ENCODE assay signal across 34 cellular contexts in the genomic region with DNA sequence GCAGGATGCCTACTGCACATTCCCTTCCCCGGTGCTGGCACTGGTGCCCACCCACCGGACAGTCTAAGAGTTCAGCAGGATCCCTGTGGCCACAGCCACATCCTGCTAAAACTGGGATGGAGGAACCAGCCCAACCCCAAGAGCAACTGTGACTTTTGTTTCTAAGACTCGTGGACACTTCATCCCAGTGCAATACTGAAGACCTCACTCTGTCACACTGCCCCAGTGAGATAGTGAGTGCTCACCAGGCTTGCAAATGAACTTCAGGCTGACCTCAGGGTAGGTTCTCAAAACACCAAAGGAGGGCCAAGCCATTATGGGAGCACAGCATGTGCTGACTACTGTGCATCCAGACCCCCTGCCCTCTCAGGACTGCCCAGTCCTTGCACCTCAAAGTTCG. TPM values are rescaled to one million over a fixed set of nuclear protein-coding genes. Genes with fewer than 3 reads are reported as not detected.
"Had no signal": no experiment of that assay in that cellular context is flagged by ENCODE, and none has a peak within 500 bp of the region (broad histone marks: within the 10 kb centered on the region; RNA-seq: fewer than 3 reads in every experiment).

No MANE protein-coding gene starts in this region.

- H3K4me1 ChIP-seq: ascending aorta had no signal

- H3K36me3 ChIP-seq: ascending aorta, cardiac muscle cell had no signal

- H3K4me3 ChIP-seq: ascending aorta, cardiac muscle cell had no signal

- DNase-seq: activated B cell treated with CpG ODN at 0.5 μM for 24 hours; activated CD4-positive, alpha-beta memory T cell treated with anti-CD3 and anti-CD28 coated beads, Interleukin-2, amount 10 ng/mL, durations not matched to agents 7 days and 5 days; activated CD4-positive, alpha-beta T cell treated with anti-CD3 and anti-CD28 coated beads for 48 hours; activated CD4-positive, alpha-beta T cell treated with anti-CD3 and anti-CD28 coated beads, Interleukin-2, amount 10 ng/mL, durations not matched to agents 7 days and 5 days; activated CD4-positive, alpha-beta T cell treated with anti-CD3 and anti-CD28 coated beads, Interleukin-2, amount 50 U/mL, for 48 hours; activated CD4-positive, CD25-positive, alpha-beta regulatory T cell treated with anti-CD3 and anti-CD28 coated beads, Interleukin-2, amount 50 U/mL, for 72 hours; activated CD8-positive, alpha-beta memory T cell treated with anti-CD3 and anti-CD28 coated beads for 24 hours; activated CD8-positive, alpha-beta memory T cell treated with anti-CD3 and anti-CD28 coated beads, Interleukin-2, amount 10 ng/mL, durations not matched to agents 7 days and 5 days; activated CD8-positive, alpha-beta memory T cell treated with anti-CD3 and anti-CD28 coated beads, Interleukin-2, amount 50 U/mL, for 48 hours; activated CD8-positive, alpha-beta T cell treated with anti-CD3 and anti-CD28 coated beads, Interleukin-2, amount 10 ng/mL, durations not matched to agents 7 days and 5 days; activated effector memory CD4-positive, alpha-beta T cell treated with Interleukin-2 at 50 U/mL for 16 hours; activated gamma-delta T cell; activated naive CD4-positive, alpha-beta T cell treated with anti-CD3 and anti-CD28 coated beads, Interleukin-2, amount 10 ng/mL, durations not matched to agents 7 days and 5 days; activated naive CD4-positive, alpha-beta T cell treated with Interleukin-2 at 50 U/mL for 16 hours; activated naive CD8-positive, alpha-beta T cell treated with anti-CD3 and anti-CD28 coated beads, Interleukin-2, amount 10 ng/mL, durations not matched to agents 7 days and 5 days; activated naive CD8-positive, alpha-beta T cell treated with anti-CD3 and anti-CD28 coated beads, Interleukin-2, amount 50 U/mL, for 24 hours; activated T-cell treated with anti-CD3 and anti-CD28 coated beads, Interleukin-2, amount 50 U/mL, for 24 hours; activated T-cell treated with anti-CD3 and anti-CD28 coated beads, Interleukin-2, amount 50 U/mL, for 48 hours; amygdala; anterior cingulate cortex; central memory CD4-positive, alpha-beta T cell; T-helper 1 cell; T-helper 2 cell; T-helper 9 cell had no signal

- H3K27ac Mint-ChIP-seq: activated B cell treated with CpG ODN at 0.5 μM for 24 hours; activated CD4-positive, alpha-beta memory T cell treated with anti-CD3 and anti-CD28 coated beads, Interleukin-2, amount 10 ng/mL, durations not matched to agents 7 days and 5 days; activated CD4-positive, alpha-beta T cell treated with anti-CD3 and anti-CD28 coated beads, Interleukin-2, amount 10 ng/mL, durations not matched to agents 7 days and 5 days; activated CD8-positive, alpha-beta memory T cell treated with anti-CD3 and anti-CD28 coated beads, Interleukin-2, amount 10 ng/mL, durations not matched to agents 7 days and 5 days; activated CD8-positive, alpha-beta T cell treated with anti-CD3 and anti-CD28 coated beads, Interleukin-2, amount 10 ng/mL, durations not matched to agents 7 days and 5 days; activated naive CD4-positive, alpha-beta T cell treated with anti-CD3 and anti-CD28 coated beads, Interleukin-2, amount 10 ng/mL, durations not matched to agents 7 days and 5 days; activated naive CD4-positive, alpha-beta T cell treated with anti-CD3 and anti-CD28 coated beads, Interleukin-2, amount 50 U/mL, for 24 hours; activated naive CD8-positive, alpha-beta T cell; activated naive CD8-positive, alpha-beta T cell treated with anti-CD3 and anti-CD28 coated beads, Interleukin-2, amount 10 ng/mL, durations not matched to agents 7 days and 5 days; activated naive CD8-positive, alpha-beta T cell treated with anti-CD3 and anti-CD28 coated beads, Interleukin-2, amount 50 U/mL, for 24 hours; activated T-cell treated with anti-CD3 and anti-CD28 coated beads, Interleukin-2, amount 50 U/mL, for 24 hours; activated T-helper 2 cell treated with anti-CD3 and anti-CD28 coated beads, Interferon-gamma antibody, Interleukin-2, Interleukin-4, amounts not matched to agents 10 μg/mL and 5 μg/mL and 100 μg/mL, durations not matched to agents 14 hours and 24 hours and 36 hours; brain; T-helper 1 cell treated with Interleukin-12 subunit alpha and Interleukin-12 subunit beta and Interleukin-4 antibody, amounts not matched to agents 30 μg/mL and 1 μg/mL, for 36 hours; T-helper 2 cell treated with Interferon-gamma antibody and Interleukin-4, amounts not matched to agents 5 μg/mL and 100 μg/mL, for 36 hours had no signal

- H3K4me1 Mint-ChIP-seq: activated CD4-positive, alpha-beta memory T cell treated with anti-CD3 and anti-CD28 coated beads, Interleukin-2, amount 10 ng/mL, durations not matched to agents 7 days and 5 days; brain had no signal

- H3K27ac ChIP-seq: ascending aorta, cardiac muscle cell, VCaP had no signal

- H3K27me3 ChIP-seq: ascending aorta, cardiac muscle cell had no signal

- H3K9me3 Mint-ChIP-seq: activated naive CD4-positive, alpha-beta T cell treated with anti-CD3 and anti-CD28 coated beads, Interleukin-2, amount 50 U/mL, for 24 hours had no signal

- H3K4me3 Mint-ChIP-seq: activated B cell treated with CpG ODN at 0.5 μM for 24 hours; activated CD4-positive, alpha-beta memory T cell treated with anti-CD3 and anti-CD28 coated beads, Interleukin-2, amount 10 ng/mL, durations not matched to agents 7 days and 5 days; activated CD4-positive, alpha-beta T cell treated with anti-CD3 and anti-CD28 coated beads, Interleukin-2, amount 10 ng/mL, durations not matched to agents 7 days and 5 days; activated CD8-positive, alpha-beta memory T cell treated with anti-CD3 and anti-CD28 coated beads, Interleukin-2, amount 10 ng/mL, durations not matched to agents 7 days and 5 days; activated CD8-positive, alpha-beta T cell treated with anti-CD3 and anti-CD28 coated beads, Interleukin-2, amount 10 ng/mL, durations not matched to agents 7 days and 5 days; activated naive CD4-positive, alpha-beta T cell treated with anti-CD3 and anti-CD28 coated beads, Interleukin-2, amount 10 ng/mL, durations not matched to agents 7 days and 5 days; activated naive CD4-positive, alpha-beta T cell treated with anti-CD3 and anti-CD28 coated beads, Interleukin-2, amount 50 U/mL, for 24 hours; activated naive CD8-positive, alpha-beta T cell; activated naive CD8-positive, alpha-beta T cell treated with anti-CD3 and anti-CD28 coated beads, Interleukin-2, amount 10 ng/mL, durations not matched to agents 7 days and 5 days; activated naive CD8-positive, alpha-beta T cell treated with anti-CD3 and anti-CD28 coated beads, Interleukin-2, amount 50 U/mL, for 24 hours; activated T-cell treated with anti-CD3 and anti-CD28 coated beads, Interleukin-2, amount 50 U/mL, for 24 hours; brain; T-helper 1 cell treated with Interleukin-12 subunit alpha and Interleukin-12 subunit beta and Interleukin-4 antibody, amounts not matched to agents 30 μg/mL and 1 μg/mL, for 36 hours; T-helper 2 cell treated with Interferon-gamma antibody and Interleukin-4, amounts not matched to agents 5 μg/mL and 100 μg/mL, for 36 hours had no signal

- ATAC-seq: activated CD8-positive, alpha-beta memory T cell treated with anti-CD3 and anti-CD28 coated beads, Interleukin-2, amount 10 ng/mL, durations not matched to agents 7 days and 5 days; activated CD8-positive, alpha-beta T cell treated with anti-CD3 and anti-CD28 coated beads, Interleukin-2, amount 10 ng/mL, durations not matched to agents 7 days and 5 days; activated naive CD8-positive, alpha-beta T cell treated with anti-CD3 and anti-CD28 coated beads, Interleukin-2, amount 50 U/mL, for 24 hours had no signal

RNA-seq across cellular contexts. Expression of a gene that starts 49.0 kb away (rescaled TPM):
- total RNA-seq: activated B cell treated with CpG ODN at 0.5 μM for 24 hours; activated CD4-positive, alpha-beta T cell treated with anti-CD3 and anti-CD28 coated beads, Interleukin-2, amount 10 ng/mL, durations not matched to agents 7 days and 5 days; activated CD8-positive, alpha-beta memory T cell treated with anti-CD3 and anti-CD28 coated beads, Interleukin-2, amount 10 ng/mL, durations not matched to agents 7 days and 5 days; activated CD8-positive, alpha-beta T cell treated with anti-CD3 and anti-CD28 coated beads, Interleukin-2, amount 10 ng/mL, durations not matched to agents 7 days and 5 days; activated naive CD8-positive, alpha-beta T cell treated with anti-CD3 and anti-CD28 coated beads, Interleukin-2, amount 10 ng/mL, durations not matched to agents 7 days and 5 days; activated T-helper 2 cell treated with anti-CD3 and anti-CD28 coated beads, Interferon-gamma antibody, Interleukin-2, Interleukin-4, amounts not matched to agents 10 μg/mL and 5 μg/mL and 100 μg/mL, durations not matched to agents 14 hours and 24 hours and 36 hours; ascending aorta; bronchial epithelial cell; cardiac muscle cell had no signal
